8 cellular contexts compared by ENCODE assay signal in genomic region chr3:196640501-196640968, GRCh38. TPM values are rescaled to one million over a fixed set of nuclear protein-coding genes. Genes with fewer than 3 reads are reported as not detected.
DNase-seq lines count a peak whose midpoint lies in the region; ATAC-seq and TF ChIP-seq lines count a peak whose summit lies in the region.

No MANE protein-coding gene starts in this region.

- peak overlapping the region; percentile 22 for H3K4me3 ChIP-seq in lower leg skin (ENCODE audit: low read depth, poor library complexity, severe bottlenecking)

- no peak for TF ChIP-seq POLR2A in lower leg skin (IDR thresholded peaks at IDR 0.05)

- peak overlapping the region; percentile 95 for H3K27ac Mint-ChIP-seq in activated T-helper 17 cell treated with anti-CD3 and anti-CD28 coated beads, Interleukin-2, amount 50 U/mL, for 72 hours

- H3K4me3 Mint-ChIP-seq in activated T-helper 17 cell treated with anti-CD3 and anti-CD28 coated beads, Interleukin-2, amount 50 U/mL, for 72 hours: peak overlapping the region; percentile 99

- no peaks in the 10 kb centered on the region for H3K27me3 Mint-ChIP-seq in activated T-helper 17 cell treated with anti-CD3 and anti-CD28 coated beads, Interleukin-2, amount 50 U/mL, for 72 hours

- DNase-seq in stimulated activated CD4-positive, alpha-beta T cell treated with anti-CD3 and anti-CD28 coated beads, Interleukin-4, amount 100 ng/mL, for 1 hour: peak; percentile 24
- no peak for DNase-seq in stimulated activated CD4-positive, alpha-beta T cell treated with anti-CD3 and anti-CD28 coated beads, Interleukin-4, amount 100 ng/mL, for 24 hours
- DNase-seq in lower leg skin (ENCODE audit: low spot score in 2 of 2): no peak
- DNase-seq in NCI-H774 (lab: John Stamatoyannopoulos, UW): no peak
- no peak for DNase-seq in DMS53 (lab: John Stamatoyannopoulos, UW)

- peaks cover 49% of the 10 kb centered on the region for H3K36me3 Mint-ChIP-seq in activated T-helper 17 cell treated with anti-CD3 and anti-CD28 coated beads, Interleukin-2, amount 50 U/mL, for 72 hours (ENCODE audit: low read depth)

- ATAC-seq in activated T-helper 17 cell treated with anti-CD3 and anti-CD28 coated beads, Interleukin-2, amount 50 U/mL, for 72 hours (replicated peaks): no peak
- ATAC-seq in HG03520 (IDR thresholded peaks at IDR 0.05; ENCODE audit: unreplicated experiment) (no peak), GM21526 (IDR thresholded peaks at IDR 0.05; ENCODE audit: low FRiP score, unreplicated experiment) (no peak)

- no peaks in the 10 kb centered on the region for H3K9me3 Mint-ChIP-seq in activated T-helper 17 cell treated with anti-CD3 and anti-CD28 coated beads, Interleukin-2, amount 50 U/mL, for 72 hours

- no peak for TF ChIP-seq CTCF in lower leg skin (IDR thresholded peaks at IDR 0.05)

- intact Hi-C loops in lower leg skin (cut with DNase I; ENCODE audit: low total_unique reads): no loop called here

- H3K4me1 Mint-ChIP-seq in activated T-helper 17 cell treated with anti-CD3 and anti-CD28 coated beads, Interleukin-2, amount 50 U/mL, for 72 hours: peaks cover 42% of the 10 kb centered on the region

- WGBS in lower leg skin, 2 donors: 76 to 77% methylated on average over 20 of the region's 20 CpGs

RNA-seq across cellular contexts. Expression of gene NRROS, which starts 1.0 kb away (rescaled TPM):
- 10 to 100 TPM; 26.5 to 42.3 TPM for total RNA-seq in activated T-helper 17 cell treated with anti-CD3 and anti-CD28 coated beads, Interleukin-2, amount 50 U/mL, for 72 hours
- total RNA-seq in lower leg skin: 1 to 10 TPM; 1.8 to 3.1 (median 2.4) TPM

Comparison
In these comparisons a context has a peak if more than half of its experiments do, and no peak if none do; other contexts are left out.
1. RNA of gene NRROS, which starts 1.0 kb away (total RNA-seq): 26.5 to 42.3 TPM in activated T-helper 17 cell treated with anti-CD3 and anti-CD28 coated beads, Interleukin-2, amount 50 U/mL, for 72 hours; 1.8 to 3.1 TPM in lower leg skin; every median in the first group is over 4 times any median in the second.